ENCODE assay signal across 8 cellular contexts in genomic region chr17:74922694-74923537, GRCh38. TPM values are rescaled to one million over a fixed set of nuclear protein-coding genes. Genes with fewer than 3 reads are reported as not detected.
A peak's percentile ranks its signal among the peaks of the same experiment; 100 is the strongest.
DNase-seq lines count a peak whose midpoint lies in the region; ATAC-seq and TF ChIP-seq lines count a peak whose summit lies in the region.

TSS of gene USH1G (minus strand) at chr17:74923255. CDS start at chr17:74923073, 182 bp downstream.

- no peak for TF ChIP-seq POLR2A in stomach (IDR thresholded peaks at IDR 0.05)

- peaks cover 31% of the 10 kb centered on the region for H3K27me3 Mint-ChIP-seq in activated T-helper 17 cell treated with anti-CD3 and anti-CD28 coated beads, Interleukin-2, amount 50 U/mL, for 72 hours

- H3K9ac ChIP-seq in iPS-15b (ENCODE audit: low read depth, low read length) = peak within 1 kb of the TSS; percentile 24

- no peaks in the 10 kb centered on the region for H3K9me3 ChIP-seq in iPS-15b (ENCODE audit: control insufficient read depth, insufficient read depth, low read length)
- no peaks in the 10 kb centered on the region for H3K9me3 ChIP-seq in stomach

- H3K4me3 Mint-ChIP-seq in activated T-helper 17 cell treated with anti-CD3 and anti-CD28 coated beads, Interleukin-2, amount 50 U/mL, for 72 hours = no peak within 1 kb of the TSS

- H3K4me1 Mint-ChIP-seq in activated T-helper 17 cell treated with anti-CD3 and anti-CD28 coated beads, Interleukin-2, amount 50 U/mL, for 72 hours = no peaks in the 10 kb centered on the region

- TF ChIP-seq EP300 in stomach (IDR thresholded peaks at IDR 0.05) = no peak

- H3K36me3 ChIP-seq in iPS-15b (ENCODE audit: control insufficient read depth, insufficient read depth, low read length) (peaks cover 3% of the 10 kb centered on the region), stomach (no peaks in the 10 kb centered on the region)

- H3K27me3 ChIP-seq in iPS-15b (ENCODE audit: control insufficient read depth, insufficient read depth, low read length) = peaks cover 59% of the 10 kb centered on the region
- peaks cover 22 to 97% (median 77%) of the 10 kb centered on the region in 3 donors for H3K27me3 ChIP-seq in stomach

- no peaks in the 10 kb centered on the region for H3K9me3 Mint-ChIP-seq in activated T-helper 17 cell treated with anti-CD3 and anti-CD28 coated beads, Interleukin-2, amount 50 U/mL, for 72 hours

- peaks cover 3% of the 10 kb centered on the region for H3K4me1 ChIP-seq in iPS-15b (ENCODE audit: control insufficient read depth, insufficient read depth, low read length)
- H3K4me1 ChIP-seq in stomach = peaks cover 22 to 27% (median 25%) of the 10 kb centered on the region in 4 donors

- no peak within 1 kb of the TSS for H3K27ac Mint-ChIP-seq in activated T-helper 17 cell treated with anti-CD3 and anti-CD28 coated beads, Interleukin-2, amount 50 U/mL, for 72 hours

- peak; percentile 46 for ATAC-seq in activated T-helper 17 cell treated with anti-CD3 and anti-CD28 coated beads, Interleukin-2, amount 50 U/mL, for 72 hours (replicated peaks)
- no peak for ATAC-seq in HG02981 (IDR thresholded peaks at IDR 0.05; ENCODE audit: unreplicated experiment)

- H3K27ac ChIP-seq in stomach = no peak within 1 kb of the TSS

- TF ChIP-seq CTCF in stomach (IDR thresholded peaks at IDR 0.05) = no peak

- H3K36me3 Mint-ChIP-seq in activated T-helper 17 cell treated with anti-CD3 and anti-CD28 coated beads, Interleukin-2, amount 50 U/mL, for 72 hours (ENCODE audit: low read depth) = no peaks in the 10 kb centered on the region

- intact Hi-C loops in stomach (cut with DNase I; ENCODE audit: low total_unique reads) = no loop called here

- 5 to 15% (median 7%) methylated on average over 20 to 57 of the region's 57 CpGs for WGBS in stomach, 5 donors

- H3K4me3 ChIP-seq in iPS-15b (ENCODE audit: low read depth, low read length) (peak within 1 kb of the TSS; percentile 64), stomach (peak within 1 kb of the TSS; percentile 28 to 52 (median 34))

- DNase-seq in NCI-H748 (lab: John Stamatoyannopoulos, UW; ENCODE audit: unreplicated experiment) (peak; percentile 26), NCI-H748 treated with DMSO at 0.1 percent for 48 hours (lab: John Stamatoyannopoulos, UW) (no peak), stomach (no peak), kidney glomerular epithelial cell (lab: John Stamatoyannopoulos, UW) (no peak)
- DNase-seq in activated CD4-positive, CD25-positive, alpha-beta regulatory T cell treated with anti-CD3 and anti-CD28 coated beads, Interleukin-2, amount 50 U/mL, for 72 hours = no peak

RNA-seq across cellular contexts. Expression of gene USH1G, which starts in this region (rescaled TPM):
- not detected for total RNA-seq in activated T-helper 17 cell treated with anti-CD3 and anti-CD28 coated beads, Interleukin-2, amount 50 U/mL, for 72 hours
- total RNA-seq in stomach = under 1 TPM in 1 of 5 donors, not detected in 4; 0.18 TPM
- polyA plus RNA-seq in stomach = 1 to 10 TPM in 1 of 3 donors, not detected in 2; 1.0 TPM

Comparison
In these comparisons a context has a peak if more than half of its experiments do, and no peak if none do; other contexts are left out.
1. Peak in ATAC-seq in activated T-helper 17 cell treated with anti-CD3 and anti-CD28 coated beads, Interleukin-2, amount 50 U/mL, for 72 hours; RNA of the gene not detected or under 1 TPM.